ENCODE assay signal across 10 cellular contexts in the genomic region with DNA sequence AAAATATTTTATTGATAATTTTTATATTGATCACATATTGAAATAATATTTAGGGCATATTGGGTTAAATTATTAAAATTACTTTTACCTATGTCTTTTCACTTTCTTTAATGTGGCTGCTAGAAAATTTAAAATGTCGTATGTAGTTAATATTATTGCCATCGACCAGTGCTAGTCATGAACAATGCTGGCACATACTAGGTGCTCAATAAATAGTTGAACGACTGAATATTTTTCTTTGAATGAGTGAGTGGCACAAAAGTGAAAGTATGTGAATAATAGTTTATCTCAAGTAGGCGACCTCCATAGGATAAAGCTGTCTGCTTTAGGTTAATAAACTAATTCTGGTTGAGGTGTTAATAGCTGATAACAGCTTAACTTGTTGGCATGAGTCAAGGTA.
DNase-seq lines count a peak whose midpoint lies in the region; ATAC-seq, FAIRE-seq and TF ChIP-seq lines count a peak whose summit lies in the region.
"Had no signal": no experiment of that assay in that cellular context is flagged by ENCODE, and none has a peak within 500 bp of the region (broad histone marks: within the 10 kb centered on the region; RNA-seq: fewer than 3 reads in every experiment).

No MANE protein-coding gene starts in this region.

- H3K4me3 ChIP-seq in AG10803 (ENCODE audit: low read length) (peak overlapping the region; percentile 59), GM23338 (peak overlapping the region; percentile 67), mononuclear cell (ENCODE audit: low read length) (peak overlapping the region; percentile 36), body of pancreas (no peak overlapping the region)

- TF ChIP-seq POLR2A in body of pancreas (IDR thresholded peaks at IDR 0.05): no peak

- TF ChIP-seq CTCF in AG10803 (conservative IDR thresholded peaks at IDR 0.05; ENCODE audit: low read length): no peak
- TF ChIP-seq CTCF in GM23338 (conservative IDR thresholded peaks at IDR 0.05; ENCODE audit: low read depth in 2 of 2): no peak
- no peak for TF ChIP-seq CTCF in body of pancreas (IDR thresholded peaks at IDR 0.05)

- H3K9me3 Mint-ChIP-seq in GM23338: no peaks in the 10 kb centered on the region
- H3K9me3 Mint-ChIP-seq in activated naive CD8-positive, alpha-beta T cell treated with anti-CD3 and anti-CD28 coated beads, Interleukin-2, amount 50 U/mL, for 24 hours: no peaks in the 10 kb centered on the region

- no peaks in the 10 kb centered on the region for H4K20me1 ChIP-seq in GM23338 (replicated peaks; ENCODE audit: insufficient read depth)

- peaks cover 6% of the 10 kb centered on the region for H3K27me3 Mint-ChIP-seq in GM23338 (ENCODE audit: insufficient read depth, low read depth, poor library complexity)
- H3K27me3 Mint-ChIP-seq in activated naive CD8-positive, alpha-beta T cell treated with anti-CD3 and anti-CD28 coated beads, Interleukin-2, amount 50 U/mL, for 24 hours: no peaks in the 10 kb centered on the region

- peak overlapping the region; percentile 83 for H3K4me2 ChIP-seq in GM23338
- H3K4me2 ChIP-seq: KMS-11 had no signal

- H3K36me3 ChIP-seq in GM23338 (ENCODE audit: insufficient read depth) (no peaks in the 10 kb centered on the region), body of pancreas (replicated peaks in 1 of 2; ENCODE audit: insufficient read depth in 1 of 2, low read depth in 2 of 2) (no peaks in the 10 kb centered on the region)

- H3F3A ChIP-seq in GM23338 (replicated peaks; ENCODE audit: low read depth): peaks cover 11% of the 10 kb centered on the region; the same call in 1 of the 2 replicates

- peaks cover 27% of the 10 kb centered on the region for H3K4me1 Mint-ChIP-seq in GM23338
- peaks cover 37% of the 10 kb centered on the region for H3K4me1 Mint-ChIP-seq in activated naive CD8-positive, alpha-beta T cell treated with anti-CD3 and anti-CD28 coated beads, Interleukin-2, amount 50 U/mL, for 24 hours

- H3K27ac ChIP-seq in GM23338 (ENCODE audit: low read depth): no peak overlapping the region
- H3K27ac ChIP-seq in body of pancreas: no peak overlapping the region
- H3K27ac ChIP-seq: KMS-11 had no signal

- H3K79me2 ChIP-seq in GM23338 (replicated peaks; ENCODE audit: insufficient read depth): no peaks in the 10 kb centered on the region

- DNase-seq in AG10803 (ENCODE audit: low read depth): no peak
- DNase-seq in GM23338 (ENCODE audit: low spot score): no peak
- DNase-seq in activated naive CD8-positive, alpha-beta T cell treated with anti-CD3 and anti-CD28 coated beads, Interleukin-2, amount 50 U/mL, for 24 hours: no peak
- DNase-seq in EL: no peak
- DNase-seq in GM19239 (ENCODE audit: insufficient read length, low spot score): no peak
- no peak for DNase-seq in body of pancreas
- no peak for DNase-seq in nucleus accumbens (lab: John Stamatoyannopoulos, UW)
- DNase-seq: NCI-H526 treated with DMSO at 0.1 percent for 48 hours had no signal

- peaks cover 30% of the 10 kb centered on the region for H3K4me1 ChIP-seq in GM23338 (ENCODE audit: insufficient read depth)
- H3K4me1 ChIP-seq in mononuclear cell (ENCODE audit: insufficient read depth, low read length): peaks cover 24% of the 10 kb centered on the region
- H3K4me1 ChIP-seq in body of pancreas: peaks cover 24% of the 10 kb centered on the region

- ATAC-seq in GM23338 (no peak), body of pancreas (no peak)
- no peak for ATAC-seq in activated naive CD8-positive, alpha-beta T cell treated with anti-CD3 and anti-CD28 coated beads, Interleukin-2, amount 50 U/mL, for 24 hours

- no peak overlapping the region for H3K27ac Mint-ChIP-seq in GM23338
- peak overlapping the region; percentile 84 for H3K27ac Mint-ChIP-seq in activated naive CD8-positive, alpha-beta T cell treated with anti-CD3 and anti-CD28 coated beads, Interleukin-2, amount 50 U/mL, for 24 hours

- no peaks in the 10 kb centered on the region for H3K9me3 ChIP-seq in mononuclear cell (ENCODE audit: low read depth, low read length)
- no peaks in the 10 kb centered on the region for H3K9me3 ChIP-seq in body of pancreas

- H2AFZ ChIP-seq in GM23338: no peak overlapping the region

- intact Hi-C loops in body of pancreas (cut with DNase I): no loop called here

- no peaks in the 10 kb centered on the region; the same call in 1 of the 2 replicates for H3K9me2 ChIP-seq in GM23338 (ENCODE audit: insufficient read depth)

- H3K36me3 Mint-ChIP-seq in GM23338 (ENCODE audit: low read depth): no peaks in the 10 kb centered on the region
- H3K36me3 Mint-ChIP-seq in activated naive CD8-positive, alpha-beta T cell treated with anti-CD3 and anti-CD28 coated beads, Interleukin-2, amount 50 U/mL, for 24 hours (ENCODE audit: low read depth): no peaks in the 10 kb centered on the region

- H3K27me3 ChIP-seq in GM23338 (ENCODE audit: insufficient read depth) (peaks cover 22% of the 10 kb centered on the region), mononuclear cell (ENCODE audit: insufficient read depth, low read length) (peaks cover 3% of the 10 kb centered on the region), body of pancreas (no peaks in the 10 kb centered on the region)

- H3K4me3 Mint-ChIP-seq in GM23338: peak overlapping the region; percentile 74
- H3K4me3 Mint-ChIP-seq in activated naive CD8-positive, alpha-beta T cell treated with anti-CD3 and anti-CD28 coated beads, Interleukin-2, amount 50 U/mL, for 24 hours: peak overlapping the region; percentile 82

- no peak for FAIRE-seq in GM19239 (lab: Jason Lieb, UNC)

- 69 to 75% methylated on average over 4 of the region's 4 CpGs for WGBS in body of pancreas, 2 donors

TF ChIP-seq in GM23338, 12 proteins besides CTCF, POLR2A, EP300 and RAD21:
- TF ChIP-seq, protein P1, sequence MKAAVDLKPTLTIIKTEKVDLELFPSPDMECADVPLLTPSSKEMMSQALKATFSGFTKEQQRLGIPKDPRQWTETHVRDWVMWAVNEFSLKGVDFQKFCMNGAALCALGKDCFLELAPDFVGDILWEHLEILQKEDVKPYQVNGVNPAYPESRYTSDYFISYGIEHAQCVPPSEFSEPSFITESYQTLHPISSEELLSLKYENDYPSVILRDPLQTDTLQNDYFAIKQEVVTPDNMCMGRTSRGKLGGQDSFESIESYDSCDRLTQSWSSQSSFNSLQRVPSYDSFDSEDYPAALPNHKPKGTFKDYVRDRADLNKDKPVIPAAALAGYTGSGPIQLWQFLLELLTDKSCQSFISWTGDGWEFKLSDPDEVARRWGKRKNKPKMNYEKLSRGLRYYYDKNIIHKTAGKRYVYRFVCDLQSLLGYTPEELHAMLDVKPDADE (IDR thresholded peaks at IDR 0.05): no peak
- TF ChIP-seq, protein P2, sequence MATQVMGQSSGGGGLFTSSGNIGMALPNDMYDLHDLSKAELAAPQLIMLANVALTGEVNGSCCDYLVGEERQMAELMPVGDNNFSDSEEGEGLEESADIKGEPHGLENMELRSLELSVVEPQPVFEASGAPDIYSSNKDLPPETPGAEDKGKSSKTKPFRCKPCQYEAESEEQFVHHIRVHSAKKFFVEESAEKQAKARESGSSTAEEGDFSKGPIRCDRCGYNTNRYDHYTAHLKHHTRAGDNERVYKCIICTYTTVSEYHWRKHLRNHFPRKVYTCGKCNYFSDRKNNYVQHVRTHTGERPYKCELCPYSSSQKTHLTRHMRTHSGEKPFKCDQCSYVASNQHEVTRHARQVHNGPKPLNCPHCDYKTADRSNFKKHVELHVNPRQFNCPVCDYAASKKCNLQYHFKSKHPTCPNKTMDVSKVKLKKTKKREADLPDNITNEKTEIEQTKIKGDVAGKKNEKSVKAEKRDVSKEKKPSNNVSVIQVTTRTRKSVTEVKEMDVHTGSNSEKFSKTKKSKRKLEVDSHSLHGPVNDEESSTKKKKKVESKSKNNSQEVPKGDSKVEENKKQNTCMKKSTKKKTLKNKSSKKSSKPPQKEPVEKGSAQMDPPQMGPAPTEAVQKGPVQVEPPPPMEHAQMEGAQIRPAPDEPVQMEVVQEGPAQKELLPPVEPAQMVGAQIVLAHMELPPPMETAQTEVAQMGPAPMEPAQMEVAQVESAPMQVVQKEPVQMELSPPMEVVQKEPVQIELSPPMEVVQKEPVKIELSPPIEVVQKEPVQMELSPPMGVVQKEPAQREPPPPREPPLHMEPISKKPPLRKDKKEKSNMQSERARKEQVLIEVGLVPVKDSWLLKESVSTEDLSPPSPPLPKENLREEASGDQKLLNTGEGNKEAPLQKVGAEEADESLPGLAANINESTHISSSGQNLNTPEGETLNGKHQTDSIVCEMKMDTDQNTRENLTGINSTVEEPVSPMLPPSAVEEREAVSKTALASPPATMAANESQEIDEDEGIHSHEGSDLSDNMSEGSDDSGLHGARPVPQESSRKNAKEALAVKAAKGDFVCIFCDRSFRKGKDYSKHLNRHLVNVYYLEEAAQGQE (IDR thresholded peaks at IDR 0.05; ENCODE audit: unreplicated experiment): no peak
- TF ChIP-seq ZNF114 (CRISPR knock-in tag; IDR thresholded peaks at IDR 0.05) (no peak), JUNB (IDR thresholded peaks at IDR 0.05; ENCODE audit: unreplicated experiment) (no peak)

Comparison
In these comparisons a context has a peak if more than half of its experiments do, and no peak if none do; other contexts are left out.
1. H3K4me3 ChIP-seq: peak in AG10803 (single experiment), GM23338 (single experiment) and mononuclear cell (single experiment); none in body of pancreas (0 of 2).